ENCODE assay signal across 18 cellular contexts in genomic region chr1:33320619-33321165, GRCh38. TPM values are rescaled to one million over a fixed set of nuclear protein-coding genes. Genes with fewer than 3 reads are reported as not detected.
"Had no signal": no experiment of that assay in that cellular context is flagged by ENCODE, and none has a peak within 500 bp of the region (broad histone marks: within the 10 kb centered on the region; RNA-seq: fewer than 3 reads in every experiment).

Gene A3GALT2, minus strand, starts transcription at chr1:33321098. Its CDS starts 0 bp downstream, at chr1:33321098.

- DNase-seq: activated CD4-positive, alpha-beta T cell treated with anti-CD3 and anti-CD28 coated beads, Interleukin-2, amount 50 U/mL, for 1 hour; activated CD4-positive, CD25-positive, alpha-beta regulatory T cell; activated T-cell treated with anti-CD3 and anti-CD28 coated beads for 4 hours; amniotic stem cell; body of pancreas; cerebellar nuclear complex; immature natural killer cell; left cardiac atrium had no signal

- H3K9me3 ChIP-seq: body of pancreas, right atrium auricular region had no signal

- ATAC-seq: activated T-helper 17 cell treated with anti-CD3 and anti-CD28 coated beads, Interleukin-2, amount 50 U/mL, for 72 hours had no signal

- H3K4me1 ChIP-seq: body of pancreas had no signal

- H3K9ac ChIP-seq: neural progenitor cell had no signal

- FAIRE-seq: urothelium cell line had no signal

- H3K4me3 ChIP-seq: body of pancreas, neural progenitor cell, right atrium auricular region, skin epidermis had no signal

- H3K4me2 ChIP-seq: neural progenitor cell had no signal

- H3K27me3 ChIP-seq: body of pancreas, neural progenitor cell, right atrium auricular region had no signal

- H3K27ac ChIP-seq: body of pancreas, right atrium auricular region had no signal

- H2AFZ ChIP-seq: neural progenitor cell had no signal

RNA-seq across cellular contexts. Expression of gene A3GALT2, which starts in this region (rescaled TPM):
- total RNA-seq: activated CD8-positive, alpha-beta memory T cell treated with anti-CD3 and anti-CD28 coated beads for 36 hours; activated T-helper 17 cell treated with anti-CD3 and anti-CD28 coated beads, Interleukin-2, amount 50 U/mL, for 72 hours; body of pancreas; dermis microvascular lymphatic vessel endothelial cell; esophagus mucosa; right atrium auricular region; T-helper 2 cell treated with Interferon-gamma antibody and Interleukin-4, amounts not matched to agents 100 ng/mL and 5 ng/mL, for 36 hours had no signal
- polyA plus RNA-seq: immature natural killer cell, thymus had no signal
